ENCODE assay signal across 9 cellular contexts in genomic region chr12:110565919-110566871, GRCh38. TPM values are rescaled to one million over a fixed set of nuclear protein-coding genes. Genes with fewer than 3 reads are reported as not detected.
DNase-seq lines count a peak whose midpoint lies in the region; ATAC-seq and TF ChIP-seq lines count a peak whose summit lies in the region.
"Had no signal": no experiment of that assay in that cellular context is flagged by ENCODE, and none has a peak within 500 bp of the region (broad histone marks: within the 10 kb centered on the region; RNA-seq: fewer than 3 reads in every experiment).

No MANE protein-coding gene starts in this region.

- peaks cover 24% of the 10 kb centered on the region for H3K36me3 Mint-ChIP-seq in activated naive CD4-positive, alpha-beta T cell treated with anti-CD3 and anti-CD28 coated beads, Interleukin-2, amount 10 ng/mL, durations not matched to agents 7 days and 5 days
- peaks cover 16% of the 10 kb centered on the region for H3K36me3 Mint-ChIP-seq in WTC11

- TF ChIP-seq CTCF in WTC11 (IDR thresholded peaks at IDR 0.05), result no peak
- TF ChIP-seq CTCF in spleen (IDR thresholded peaks at IDR 0.05 in 8 of 11, conservative IDR thresholded peaks at IDR 0.05 in 3 of 11), result no peak

- peaks cover 0 to 21% (median 18%) of the 10 kb centered on the region in 8 donors for H3K9me3 ChIP-seq in spleen

- peaks cover 56% of the 10 kb centered on the region for H3K4me1 Mint-ChIP-seq in activated naive CD4-positive, alpha-beta T cell treated with anti-CD3 and anti-CD28 coated beads, Interleukin-2, amount 10 ng/mL, durations not matched to agents 7 days and 5 days
- H3K4me1 Mint-ChIP-seq in WTC11, result peaks cover 25% of the 10 kb centered on the region

- TF ChIP-seq POLR2A in spleen (IDR thresholded peaks at IDR 0.05), result no peak

- DNase-seq in activated naive CD4-positive, alpha-beta T cell treated with anti-CD3 and anti-CD28 coated beads, Interleukin-2, amount 10 ng/mL, durations not matched to agents 7 days and 5 days, result no peak
- DNase-seq in activated naive CD4-positive, alpha-beta T cell treated with anti-CD3 and anti-CD28 coated beads, Interleukin-2, amount 50 U/mL, for 16 hours, result no peak
- no peak for DNase-seq in WTC11 (ENCODE audit: low spot score)
- DNase-seq in kidney tubule cell (ENCODE audit: low spot score), result peak; percentile 83
- peak; percentile 25 for DNase-seq in ureter (ENCODE audit: low spot score)
- no peak for DNase-seq in dermis blood vessel endothelial cell
- DNase-seq in 8988T, result no peak
- no peak for DNase-seq in spleen
- DNase-seq: activated T-cell treated with anti-CD3 and anti-CD28 coated beads, Interleukin-2, amount 50 U/mL, for 48 hours had no signal

- no peak overlapping the region for H3K4me3 ChIP-seq in spleen

- POLR2A ChIA-PET in WTC11 (lab: Charles Lee), result no interaction called here

- CTCF ChIA-PET in activated naive CD4-positive, alpha-beta T cell treated with anti-CD3 and anti-CD28 coated beads, Interleukin-2, amount 10 ng/mL, durations not matched to agents 7 days and 5 days (lab: Charles Lee), result interaction anchor here (0.9 to 2.4 kb wide), 2 partner anchors 9 to 34 kb away, joined by 3 to 11 read pairs; no protein-coding TSS in a partner anchor
- CTCF ChIA-PET in WTC11 (lab: Charles Lee), result interaction anchor here (0.6 to 1.5 kb wide), 3 partner anchors 11 to 1821 kb away, joined by 3 to 9 read pairs (median 4); no protein-coding TSS in a partner anchor

- H3K9me3 Mint-ChIP-seq in activated naive CD4-positive, alpha-beta T cell treated with anti-CD3 and anti-CD28 coated beads, Interleukin-2, amount 10 ng/mL, durations not matched to agents 7 days and 5 days, result peaks cover 11% of the 10 kb centered on the region
- peaks cover 11% of the 10 kb centered on the region for H3K9me3 Mint-ChIP-seq in WTC11

- WGBS in spleen, 5 donors, result 91 to 97% (median 93%) methylated on average over 7 to 8 of the region's 8 CpGs

- H3K36me3 ChIP-seq in spleen, result no peaks in the 10 kb centered on the region

- H3K27ac Mint-ChIP-seq in activated naive CD4-positive, alpha-beta T cell treated with anti-CD3 and anti-CD28 coated beads, Interleukin-2, amount 10 ng/mL, durations not matched to agents 7 days and 5 days, result peak overlapping the region; percentile 0
- peak overlapping the region; percentile 26; the same call in 1 of the 2 replicates for H3K27ac Mint-ChIP-seq in WTC11

- H3K27me3 ChIP-seq in spleen (replicated peaks in 1 of 7), result no peaks in the 10 kb centered on the region

- intact Hi-C loops in spleen (cut with DNase I; ENCODE audit: low total_unique reads), result no loop called here

- peak overlapping the region in 1 of 8 donors; percentile 27 for H3K27ac ChIP-seq in spleen

- ATAC-seq in WTC11, result no peak

- H3K4me1 ChIP-seq in spleen, result peaks cover 35 to 68% (median 53%) of the 10 kb centered on the region in 6 donors

- no peaks in the 10 kb centered on the region for H3K27me3 Mint-ChIP-seq in activated naive CD4-positive, alpha-beta T cell treated with anti-CD3 and anti-CD28 coated beads, Interleukin-2, amount 10 ng/mL, durations not matched to agents 7 days and 5 days
- peaks cover 2% of the 10 kb centered on the region; the same call in 1 of the 2 replicates for H3K27me3 Mint-ChIP-seq in WTC11 (ENCODE audit: low read depth)

- H3K4me3 Mint-ChIP-seq in activated naive CD4-positive, alpha-beta T cell treated with anti-CD3 and anti-CD28 coated beads, Interleukin-2, amount 10 ng/mL, durations not matched to agents 7 days and 5 days, result no peak overlapping the region
- no peak overlapping the region for H3K4me3 Mint-ChIP-seq in WTC11

TF ChIP-seq in WTC11, 78 proteins besides CTCF, POLR2A, EP300 and RAD21:
- TF ChIP-seq ATF6 (CRISPR knock-in tag; IDR thresholded peaks at IDR 0.05) (no peak), CREM (CRISPR knock-in tag; IDR thresholded peaks at IDR 0.05) (no peak), NFATC4 (CRISPR knock-in tag; IDR thresholded peaks at IDR 0.05) (no peak), TCF7 (CRISPR knock-in tag; IDR thresholded peaks at IDR 0.05; ENCODE audit: low read depth) (no peak), ZNF512 (CRISPR knock-in tag; IDR thresholded peaks at IDR 0.05; ENCODE audit: borderline replicate concordance) (no peak), ETV6 (CRISPR knock-in tag; IDR thresholded peaks at IDR 0.05) (no peak), MXD4 (CRISPR knock-in tag; IDR thresholded peaks at IDR 0.05; ENCODE audit: borderline replicate concordance) (no peak), NR1H2 (CRISPR knock-in tag; IDR thresholded peaks at IDR 0.05) (no peak), ZNF138 (CRISPR knock-in tag; conservative IDR thresholded peaks at IDR 0.05) (no peak), ZMAT4 (CRISPR knock-in tag; IDR thresholded peaks at IDR 0.05) (no peak), CDX4 (CRISPR knock-in tag; IDR thresholded peaks at IDR 0.05; ENCODE audit: borderline replicate concordance) (no peak), NR2C2 (CRISPR knock-in tag; IDR thresholded peaks at IDR 0.05) (no peak), FOXJ3 (CRISPR knock-in tag; IDR thresholded peaks at IDR 0.05; ENCODE audit: borderline replicate concordance) (no peak), JUN (CRISPR knock-in tag; IDR thresholded peaks at IDR 0.05) (no peak), ZNF232 (CRISPR knock-in tag; IDR thresholded peaks at IDR 0.05) (no peak), HMGXB4 (CRISPR knock-in tag; IDR thresholded peaks at IDR 0.05) (no peak), TEAD4 (CRISPR knock-in tag; IDR thresholded peaks at IDR 0.05) (no peak), JAZF1 (CRISPR knock-in tag; IDR thresholded peaks at IDR 0.05) (no peak), OVOL2 (CRISPR knock-in tag; IDR thresholded peaks at IDR 0.05; ENCODE audit: borderline replicate concordance) (no peak)

RNA-seq across cellular contexts. Expression of gene PPTC7, which starts 16.9 kb away (rescaled TPM):
- total RNA-seq in WTC11 (2021), result 14.2 to 15.6 TPM (median 14.9 TPM) in 3 replicates
- 26.1 TPM for total RNA-seq in ureter
- total RNA-seq in dermis blood vessel endothelial cell, result 9.0 and 13.3 TPM in 2 replicates
- 10 to 100 TPM; 20.1 to 27.3 (median 26.5) TPM for total RNA-seq in spleen
- polyA plus RNA-seq in spleen, result 1 to 10 TPM; 7.5 to 9.9 (median 8.3) TPM

RNA-seq across cellular contexts. Expression of gene TCTN1, which starts 47.7 kb away (rescaled TPM):
- 10.3 to 15.9 TPM (median 13.9 TPM) in 3 replicates for total RNA-seq in WTC11 (2021)
- total RNA-seq in ureter, result 50.0 TPM
- total RNA-seq in dermis blood vessel endothelial cell, result 7.9 and 9.9 TPM in 2 replicates
- total RNA-seq in spleen, result 10 to 100 TPM; 14.8 to 30.8 (median 24.5) TPM
- 10 to 100 TPM in 2 of 3 donors, 1 to 10 TPM in 1; 8.4 to 21.0 (median 14.7) TPM for polyA plus RNA-seq in spleen

Comparison
In these comparisons a context has a peak if more than half of its experiments do, and no peak if none do; other contexts are left out.
1. DNase-seq: peak in kidney tubule cell (single experiment) and ureter (single experiment); none in activated naive CD4-positive, alpha-beta T cell treated with anti-CD3 and anti-CD28 coated beads, Interleukin-2, amount 10 ng/mL, durations not matched to agents 7 days and 5 days (single experiment), activated naive CD4-positive, alpha-beta T cell treated with anti-CD3 and anti-CD28 coated beads, Interleukin-2, amount 50 U/mL, for 16 hours (single experiment), WTC11 (single experiment), dermis blood vessel endothelial cell (single experiment), 8988T (single experiment) and spleen (single experiment).